Comparison of ENCODE assay signal across 9 cellular contexts in the genomic region with DNA sequence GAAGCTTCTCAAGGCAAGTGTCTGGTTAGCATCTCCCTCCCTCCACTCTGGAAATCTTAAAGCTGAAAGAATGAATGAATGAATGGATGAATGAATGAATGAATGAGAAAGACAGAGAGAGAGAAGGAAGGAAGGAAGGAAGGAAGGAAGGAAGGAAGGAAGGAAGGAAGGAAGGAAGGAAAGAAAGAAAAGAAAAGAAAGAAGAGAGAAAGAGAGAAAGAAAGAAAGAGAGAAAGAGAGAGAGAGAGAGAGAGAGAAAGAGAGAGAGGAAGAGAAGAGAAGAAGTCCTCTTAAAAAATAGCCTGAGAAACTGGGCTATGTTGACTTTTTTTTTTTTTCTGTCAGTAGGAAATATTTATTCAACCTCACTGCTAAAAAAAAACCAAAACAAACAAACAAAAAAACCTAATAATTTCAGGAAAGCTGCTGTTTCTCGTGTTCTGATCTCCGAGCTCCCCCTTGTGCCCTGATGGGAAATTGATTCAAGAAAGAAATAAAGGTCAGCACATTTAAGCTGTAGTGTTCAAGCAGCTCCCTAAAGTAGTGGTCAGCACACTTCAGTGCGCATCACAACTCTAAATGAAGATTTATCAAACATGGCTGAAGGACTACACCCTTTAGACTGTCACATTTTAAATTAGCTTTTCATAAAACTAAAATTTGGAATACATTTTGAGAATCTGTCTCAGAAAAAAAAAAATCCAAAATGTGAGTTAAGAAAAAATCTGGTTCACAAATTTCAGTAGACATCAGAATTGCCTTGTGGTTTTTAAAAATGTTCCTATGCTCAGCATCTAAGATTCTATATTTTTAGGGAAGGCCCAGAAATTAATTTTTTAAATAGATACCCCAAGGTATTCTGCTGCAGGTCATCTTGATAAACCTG.
DNase-seq lines count a peak whose midpoint lies in the region; ATAC-seq, FAIRE-seq and TF ChIP-seq lines count a peak whose summit lies in the region.
"Had no signal": no experiment of that assay in that cellular context is flagged by ENCODE, and none has a peak within 500 bp of the region (broad histone marks: within the 10 kb centered on the region; RNA-seq: fewer than 3 reads in every experiment).

No MANE protein-coding gene starts in this region.

- in situ Hi-C loops in mammary epithelial cell (cut with MboI; ENCODE audit: low sequenced_read_pairs in 2 of 2) = no loop called here

- no peak overlapping the region for H3K9ac ChIP-seq in mammary epithelial cell (ENCODE audit: insufficient read depth, low read length)

- no peak overlapping the region for H2AFZ ChIP-seq in mammary epithelial cell (ENCODE audit: low read depth, low read length)

- no peaks in the 10 kb centered on the region for H3K79me2 ChIP-seq in mammary epithelial cell (ENCODE audit: insufficient read depth, low read length)

- intact Hi-C loops in mammary epithelial cell (cut with micrococcal nuclease) = loop anchor here (5.0 to 10.0 kb wide), 2 partner anchors 430 to 1013 kb away; no protein-coding TSS in a partner anchor
- intact Hi-C loops in sigmoid colon (cut with DNase I) = no loop called here

- no TSS peak for BruUV-seq in mammary epithelial cell (replicated peaks; lab: Mats Ljungman, UMichigan)

- H3K4me1 ChIP-seq in mammary epithelial cell (ENCODE audit: insufficient read depth, low read length) (no peaks in the 10 kb centered on the region), sigmoid colon (no peaks in the 10 kb centered on the region)

- H3K4me3 ChIP-seq in NB4 (ENCODE audit: low read depth, low read length) (no peak overlapping the region), mammary epithelial cell (replicated peaks in 1 of 3; ENCODE audit: insufficient read depth in 1 of 3, low read depth in 2 of 3, low read length in 3 of 3) (no peak overlapping the region), sigmoid colon (no peak overlapping the region)

- TF ChIP-seq POLR2A in NB4 (IDR thresholded peaks at IDR 0.05; ENCODE audit: extremely low read depth, insufficient read length) (no peak), sigmoid colon (IDR thresholded peaks at IDR 0.05) (no peak)

- peak; percentile 87 for TF ChIP-seq CTCF in D721Med (IDR thresholded peaks at IDR 0.05; ENCODE audit: insufficient read depth, missing control alignments)
- TF ChIP-seq CTCF in NB4 (IDR thresholded peaks at IDR 0.05; ENCODE audit: low read depth, low read length) = peak; percentile 70
- peak; percentile 60 to 62 for TF ChIP-seq CTCF in mammary epithelial cell (conservative IDR thresholded peaks at IDR 0.05 in 1 of 2, IDR thresholded peaks at IDR 0.05 in 1 of 2; ENCODE audit: extremely low read depth in 1 of 2, insufficient read depth in 1 of 2, low read depth in 1 of 2, low read length in 2 of 2)
- TF ChIP-seq CTCF in sigmoid colon (IDR thresholded peaks at IDR 0.05) = peak in 1 of 4 experiments; percentile 39

- TF ChIP-seq EP300 in sigmoid colon (IDR thresholded peaks at IDR 0.05) = no peak

- H3K9me3 ChIP-seq in mammary epithelial cell (replicated peaks; ENCODE audit: insufficient read depth, low read length) (no peaks in the 10 kb centered on the region), sigmoid colon (no peaks in the 10 kb centered on the region)

- dilution Hi-C loops in mammary epithelial cell (cut with HindIII; ENCODE audit: low sequenced_read_pairs) = no loop called here

- no peak overlapping the region for H3K4me2 ChIP-seq in mammary epithelial cell (ENCODE audit: insufficient read depth, low read depth, low read length)

- FAIRE-seq in D721Med (lab: Jason Lieb, UNC) (no peak), GM19239 (lab: Jason Lieb, UNC) (peak; percentile 37)

- H3K27ac ChIP-seq in mammary epithelial cell (ENCODE audit: insufficient read depth, low read depth, low read length) = no peak overlapping the region
- no peak overlapping the region for H3K27ac ChIP-seq in sigmoid colon

- no peak for ATAC-seq in HG03280 (IDR thresholded peaks at IDR 0.05; ENCODE audit: unreplicated experiment)

- 17% methylated on average over 3 of the region's 3 CpGs for WGBS in mammary epithelial cell (ENCODE audit: low coverage, missing lambda C conversion rate)
- 30 to 42% methylated on average over 3 of the region's 3 CpGs for WGBS in sigmoid colon, 2 donors

- H4K20me1 ChIP-seq in mammary epithelial cell (ENCODE audit: insufficient read depth, low read length) = no peaks in the 10 kb centered on the region

- DNase-seq in D721Med (ENCODE audit: insufficient read length, low spot score) (no peak), GM19239 (ENCODE audit: insufficient read length, low spot score) (no peak), NB4 (ENCODE audit: low read depth) (peak; percentile 44), mammary epithelial cell (peak; percentile 4), myocyte (ENCODE audit: low read depth) (peak; percentile 52), sigmoid colon (no peak)
- DNase-seq in NK-92 treated with Interleukin-12 subunit alpha and Interleukin-12 subunit beta, amount 100 ng/mL, for 24 hours (lab: John Stamatoyannopoulos, UW) = no peak
- DNase-seq: naive B cell had no signal

- H3K36me3 ChIP-seq in mammary epithelial cell (ENCODE audit: insufficient read depth, low read length) (no peaks in the 10 kb centered on the region), sigmoid colon (no peaks in the 10 kb centered on the region)

- H3K27me3 ChIP-seq in mammary epithelial cell (ENCODE audit: insufficient read depth, low read length) (no peaks in the 10 kb centered on the region), sigmoid colon (no peaks in the 10 kb centered on the region)

- CTCF ChIA-PET in mammary epithelial cell (lab: Charles Lee; ENCODE audit: low non-redundant PET) = interaction anchor here (0.6 kb wide), 1 partner anchor 502 kb away, joined by 11 read pairs; no protein-coding TSS in a partner anchor

Comparison
In these comparisons a context has a peak if more than half of its experiments do, and no peak if none do; other contexts are left out.
1. DNase-seq: peak in NB4 (single experiment), mammary epithelial cell (single experiment) and myocyte (single experiment); none in D721Med (single experiment), GM19239 (single experiment), NK-92 treated with Interleukin-12 subunit alpha and Interleukin-12 subunit beta, amount 100 ng/mL, for 24 hours (single experiment) and sigmoid colon (single experiment).